Comparison of ENCODE assay signal across 1 cellular context in genomic region chr17:1095093-1095852, GRCh38.
TF ChIP-seq lines count a peak whose summit lies in the region.

No MANE protein-coding gene starts in this region.

TF ChIP-seq in HepG2, 621 proteins besides CTCF, POLR2A, EP300 and RAD21:
- TF ChIP-seq MLXIP (CRISPR knock-in tag; IDR thresholded peaks at IDR 0.05; ENCODE audit: borderline replicate concordance) (no peak), RORA (CRISPR knock-in tag; IDR thresholded peaks at IDR 0.05) (no peak), ZNF280D (CRISPR knock-in tag; IDR thresholded peaks at IDR 0.05) (no peak)
